ENCODE assay signal across 11 cellular contexts in genomic region chr2:69947078-69947801, GRCh38. TPM values are rescaled to one million over a fixed set of nuclear protein-coding genes. Genes with fewer than 3 reads are reported as not detected.
DNase-seq lines count a peak whose midpoint lies in the region; ATAC-seq, FAIRE-seq and TF ChIP-seq lines count a peak whose summit lies in the region.
"Had no signal": no experiment of that assay in that cellular context is flagged by ENCODE, and none has a peak within 500 bp of the region (broad histone marks: within the 10 kb centered on the region; RNA-seq: fewer than 3 reads in every experiment).

No MANE protein-coding gene starts in this region.

- H3K4me2 ChIP-seq in GM12878 (ENCODE audit: control insufficient read depth, insufficient read depth): peak overlapping the region; percentile 1; the same call in 1 of the 2 replicates

- peaks cover 4% of the 10 kb centered on the region in 2 donors for H3K36me3 Mint-ChIP-seq in activated T-cell treated with anti-CD3 and anti-CD28 coated beads, Interleukin-2, amount 50 U/mL, for 72 hours (ENCODE audit: insufficient read depth in 2 of 2)

- TF ChIP-seq RAD21 in GM12878 (IDR thresholded peaks at IDR 0.05; ENCODE audit: insufficient read depth, low read depth, low read length): no peak

- TF ChIP-seq POLR2A in GM12878 (IDR thresholded peaks at IDR 0.05; ENCODE audit: low read depth, low read length) (no peak), spleen (IDR thresholded peaks at IDR 0.05) (no peak)

- H3K4me1 ChIP-seq in GM12878 (ENCODE audit: control insufficient read depth, insufficient read depth, low read length) (peaks cover 13% of the 10 kb centered on the region), spleen (peaks cover 4 to 69% (median 19%) of the 10 kb centered on the region in 6 donors)

- no peak overlapping the region for H3K4me3 ChIP-seq in GM12878
- H3K4me3 ChIP-seq in spleen: peak overlapping the region in 1 of 8 donors; percentile 56

- H3K9ac ChIP-seq in GM12878 (ENCODE audit: control insufficient read depth, insufficient read depth, low read length): no peak overlapping the region

- POLR2A ChIA-PET in GM12878 (lab: Charles Lee): no interaction called here

- H3K27me3 ChIP-seq in GM12878 (replicated peaks in 1 of 2; ENCODE audit: control insufficient read depth in 2 of 2, insufficient read depth in 2 of 2, low read length in 1 of 2) (no peaks in the 10 kb centered on the region), spleen (replicated peaks in 1 of 7) (peaks cover 0 to 6% (median 0%) of the 10 kb centered on the region in 7 donors)

- CTCF ChIA-PET in GM12878 (lab: Yijun Ruan, JAX): interaction anchor here (0.8 kb wide), 1 partner anchor 91 kb away, joined by 3 read pairs; no protein-coding TSS in a partner anchor

- peak overlapping the region; percentile 88 for H3K27ac ChIP-seq in KOPT-K1 (ENCODE audit: low read depth, low read length, poor library complexity, severe bottlenecking)
- no peak overlapping the region; the same call in 1 of the 2 replicates for H3K27ac ChIP-seq in GM12878 (ENCODE audit: control insufficient read depth, insufficient read depth)
- peak overlapping the region in 7 of 8 donors; percentile 76 to 93 (median 81) for H3K27ac ChIP-seq in spleen

- SMC1A ChIA-PET in GM12878 (lab: Charles Lee; ENCODE audit: uncharacterized antibody, unreplicated experiment): interaction anchor here (1.2 to 1.7 kb wide), 3 partner anchors 9 to 124 kb away, joined by 3 to 8 read pairs (median 3); no protein-coding TSS in a partner anchor

- peaks cover 44% of the 10 kb centered on the region for H3K4me1 Mint-ChIP-seq in activated T-cell treated with anti-CD3 and anti-CD28 coated beads, Interleukin-2, amount 50 U/mL, for 72 hours (ENCODE audit: low read depth)

- H3K4me3 Mint-ChIP-seq in activated T-cell treated with anti-CD3 and anti-CD28 coated beads, Interleukin-2, amount 50 U/mL, for 72 hours: peak overlapping the region; percentile 62 to 69

- BruUV-seq in GM12878 (replicated peaks; lab: Mats Ljungman, UMichigan): no TSS peak

- no peaks in the 10 kb centered on the region for H4K20me1 ChIP-seq in GM12878 (ENCODE audit: control insufficient read depth, insufficient read depth)

- peak overlapping the region; percentile 84 for H3K27ac Mint-ChIP-seq in activated T-cell treated with anti-CD3 and anti-CD28 coated beads, Interleukin-2, amount 50 U/mL, for 72 hours

- H3K27me3 Mint-ChIP-seq in activated T-cell treated with anti-CD3 and anti-CD28 coated beads, Interleukin-2, amount 50 U/mL, for 72 hours (ENCODE audit: low read depth): no peaks in the 10 kb centered on the region

- intact Hi-C loops in GM12878 (cut with micrococcal nuclease; ENCODE audit: unreplicated experiment) (no loop called here), spleen (cut with DNase I; ENCODE audit: low total_unique reads) (no loop called here)

- no peak for TF ChIP-seq EP300 in GM12878 (IDR thresholded peaks at IDR 0.05; ENCODE audit: borderline replicate concordance in 1 of 2, control insufficient read depth in 1 of 2, low read depth in 2 of 2, low read length in 2 of 2)

- no peak for FAIRE-seq in GM12878 (lab: Jason Lieb, UNC)
- FAIRE-seq: frontal cortex had no signal

- RAD21 ChIA-PET in GM12878 (lab: Charles Lee; ENCODE audit: unreplicated experiment): interaction anchor here (0.7 to 1.2 kb wide), 3 partner anchors 33 to 121 kb away, joined by 3 to 4 read pairs (median 3); no protein-coding TSS in a partner anchor

- H3K9me3 Mint-ChIP-seq in activated T-cell treated with anti-CD3 and anti-CD28 coated beads, Interleukin-2, amount 50 U/mL, for 72 hours: no peaks in the 10 kb centered on the region

- WGBS in GM12878 (ENCODE audit: insufficient coverage, insufficient replicate concordance, low lambda C conversion rate, missing lambda C conversion rate): 73% methylated on average over 4 of the region's 4 CpGs
- WGBS in spleen, 5 donors: 47 to 78% (median 60%) methylated on average over 4 of the region's 4 CpGs

- in situ Hi-C loops in GM12878 (cut with MboI): no loop called here

- H3K79me2 ChIP-seq in GM12878 (ENCODE audit: control insufficient read depth, insufficient read depth, low read length): no peaks in the 10 kb centered on the region

- H3K9me3 ChIP-seq in KOPT-K1 (ENCODE audit: insufficient read depth, low read length, poor library complexity, severe bottlenecking): no peaks in the 10 kb centered on the region
- H3K9me3 ChIP-seq in GM12878 (replicated peaks; ENCODE audit: control insufficient read depth, insufficient read depth, low read length): no peaks in the 10 kb centered on the region
- H3K9me3 ChIP-seq in spleen: no peaks in the 10 kb centered on the region

- TF ChIP-seq CTCF in GM12878 (IDR thresholded peaks at IDR 0.05 in 2 of 3, conservative IDR thresholded peaks at IDR 0.05 in 1 of 3; ENCODE audit: control insufficient read depth in 2 of 3, extremely low read depth in 1 of 3, insufficient read depth in 1 of 3, low read depth in 3 of 3, low read length in 3 of 3) (no peak), spleen (IDR thresholded peaks at IDR 0.05 in 8 of 11, conservative IDR thresholded peaks at IDR 0.05 in 3 of 11) (no peak)

- H3K36me3 ChIP-seq in KOPT-K1 (ENCODE audit: insufficient read depth, low read length): no peaks in the 10 kb centered on the region
- H3K36me3 ChIP-seq in GM12878 (ENCODE audit: control insufficient read depth in 2 of 2, insufficient read depth in 2 of 2, low read length in 1 of 2): 0 out of 4 replicates have a peak, but pooled peaks cover 0 to 4% of the 10 kb centered on the region in 2 experiments
- peaks cover 0 to 19% (median 13%) of the 10 kb centered on the region in 6 donors for H3K36me3 ChIP-seq in spleen

- no peak for ATAC-seq in activated T-cell treated with anti-CD3 and anti-CD28 coated beads, Interleukin-2, amount 50 U/mL, for 72 hours (replicated peaks in 1 of 2)
- ATAC-seq in GM12878 (peak; percentile 54), GM18861 (IDR thresholded peaks at IDR 0.05; ENCODE audit: unreplicated experiment) (no peak)
- ATAC-seq: left lobe of liver had no signal

- no peak for DNase-seq in activated T-cell treated with anti-CD3 and anti-CD28 coated beads, Interleukin-2, amount 50 U/mL, for 72 hours
- no peak for DNase-seq in activated T-cell treated with anti-CD3 and anti-CD28 coated beads, Interleukin-2, amount 50 U/mL, for 1 hour
- no peak for DNase-seq in GM12878 (ENCODE audit: low read depth, low spot score)
- DNase-seq in spleen: no peak
- DNase-seq in NCI-H774 (lab: John Stamatoyannopoulos, UW): no peak
- DNase-seq in mucosa of gallbladder (ENCODE audit: low spot score): no peak
- DNase-seq: NCI-H1105 treated with DMSO at 0.1 percent for 48 hours had no signal

- peak overlapping the region; percentile 49 for H2AFZ ChIP-seq in GM12878 (ENCODE audit: control insufficient read depth, low read depth, low read length)

RNA-seq across cellular contexts. Expression of gene ASPRV1, which starts 14.2 kb away (rescaled TPM):
- 1 to 10 TPM; 1.0 to 2.0 TPM for total RNA-seq in activated T-cell treated with anti-CD3 and anti-CD28 coated beads, Interleukin-2, amount 50 U/mL, for 72 hours
- 14.4 and 17.1 TPM in 2 replicates for total RNA-seq in GM12878 (2013; cell fraction: nucleolus; rRNA removed)
- total RNA-seq in GM12878 (2014; rRNA removed): 0.11 and 0.38 TPM in 2 replicates
- total RNA-seq in GM12878 (2014; rRNA removed; fragmentation: Illumina TruSeq; extraction: Trizol): 0.23 and 0.27 TPM in 2 replicates
- total RNA-seq in GM12878 (2021): 0.53 and 0.59 TPM in 2 replicates
- polyA plus RNA-seq in GM12878 (2011; ENCODE audit: low read depth): 0.29 TPM
- polyA plus RNA-seq in GM12878 (2011; rRNA removed): 0.97 and 1.1 TPM in 2 replicates
- polyA plus RNA-seq in GM12878 (2011; cell fraction: cytosol; rRNA removed): 1.1 and 1.6 TPM in 2 replicates
- polyA plus RNA-seq in GM12878 (2011; cell fraction: nucleus; rRNA removed): 2.4 and 3.2 TPM in 2 replicates
- polyA plus RNA-seq in GM12878 (2012): 0.65 and 0.77 TPM in 2 replicates
- polyA plus RNA-seq in GM12878 (2014; fragmentation: Illumina TruSeq; extraction: Trizol): 0.29 and 0.33 TPM in 2 replicates
- under 1 TPM; 0.11 to 0.16 TPM for polyA plus RNA-seq in GM12878 (2014; fragmentation: Nextera tagmentation; extraction: Ambion mirVana)
- 0.37 and 0.44 TPM in 2 replicates for polyA plus RNA-seq in GM12878 (2014; rRNA removed)
- under 1 TPM; 0.60 to 0.64 TPM for polyA plus RNA-seq in GM12878 (2016; fragmentation: Nextera tagmentation; extraction: Ambion mirVana)
- polyA minus RNA-seq in GM12878 (2011; rRNA and poly(A)+ RNA removed): 0.88 and 2.8 TPM in 2 replicates
- 0.42 and 0.67 TPM in 2 replicates for polyA minus RNA-seq in GM12878 (2011; cell fraction: cytosol; rRNA and poly(A)+ RNA removed)
- polyA minus RNA-seq in GM12878 (2011; cell fraction: nucleus; rRNA and poly(A)+ RNA removed): 0.85 and 1.1 TPM in 2 replicates
- 1 to 10 TPM; 2.7 to 5.3 (median 4.1) TPM for total RNA-seq in spleen
- 1 to 10 TPM; 1.2 to 2.0 (median 1.9) TPM for polyA plus RNA-seq in spleen
- total RNA-seq in mucosa of gallbladder: 1.1 TPM

RNA-seq across cellular contexts. Expression of gene MXD1, which starts 32.3 kb away (rescaled TPM):
- total RNA-seq in activated T-cell treated with anti-CD3 and anti-CD28 coated beads, Interleukin-2, amount 50 U/mL, for 72 hours: 10 to 100 TPM; 14.3 to 40.0 TPM
- 11.5 and 13.8 TPM in 2 replicates for total RNA-seq in GM12878 (2013; cell fraction: nucleolus; rRNA removed)
- total RNA-seq in GM12878 (2014; rRNA removed) (2.7 and 3.4 TPM in 2 replicates), GM12878 (2014; rRNA removed; fragmentation: Illumina TruSeq; extraction: Trizol) (1.8 and 2.2 TPM in 2 replicates), GM12878 (2021) (5.3 and 5.5 TPM in 2 replicates), spleen (100 to 1,000 TPM in 2 of 7 donors, 10 to 100 TPM in 5; 41.6 to 241 (median 90.3) TPM), mucosa of gallbladder (13.7 TPM)
- polyA plus RNA-seq in GM12878 (2011; ENCODE audit: low read depth): 3.0 TPM
- polyA plus RNA-seq in GM12878 (2011; rRNA removed) (9.9 and 10.2 TPM in 2 replicates), GM12878 (2014; fragmentation: Illumina TruSeq; extraction: Trizol) (3.2 and 3.4 TPM in 2 replicates), GM12878 (2014; fragmentation: Nextera tagmentation; extraction: Ambion mirVana) (1 to 10 TPM; 2.5 to 2.7 TPM), GM12878 (2014; rRNA removed) (2.6 and 3.0 TPM in 2 replicates), GM12878 (2016; fragmentation: Nextera tagmentation; extraction: Ambion mirVana) (1 to 10 TPM; 4.5 to 5.5 TPM), spleen (1 to 10 TPM; 2.7 to 7.2 (median 4.2) TPM)
- 3.3 and 4.7 TPM in 2 replicates for polyA plus RNA-seq in GM12878 (2011; cell fraction: cytosol; rRNA removed)
- 5.6 and 11.5 TPM in 2 replicates for polyA plus RNA-seq in GM12878 (2011; cell fraction: nucleus; rRNA removed)
- polyA plus RNA-seq in GM12878 (2012): 5.3 and 5.5 TPM in 2 replicates
- polyA minus RNA-seq in GM12878 (2011; rRNA and poly(A)+ RNA removed): 4.0 and 4.3 TPM in 2 replicates
- polyA minus RNA-seq in GM12878 (2011; cell fraction: cytosol; rRNA and poly(A)+ RNA removed): 4.0 and 4.8 TPM in 2 replicates
- 3.4 and 4.5 TPM in 2 replicates for polyA minus RNA-seq in GM12878 (2011; cell fraction: nucleus; rRNA and poly(A)+ RNA removed)

RNA-seq across cellular contexts. Expression of gene SNRNP27, which starts 53.5 kb away (rescaled TPM):
- total RNA-seq in activated T-cell treated with anti-CD3 and anti-CD28 coated beads, Interleukin-2, amount 50 U/mL, for 72 hours: 10 to 100 TPM; 67.4 to 77.4 TPM
- total RNA-seq in GM12878 (2013; cell fraction: nucleolus; rRNA removed): 34.6 and 37.5 TPM in 2 replicates
- total RNA-seq in GM12878 (2014; rRNA removed) (33.2 and 41.0 TPM in 2 replicates), GM12878 (2014; rRNA removed; fragmentation: Illumina TruSeq; extraction: Trizol) (49.8 and 52.7 TPM in 2 replicates), GM12878 (2021) (35.6 and 37.4 TPM in 2 replicates), spleen (10 to 100 TPM; 34.9 to 62.9 (median 43.3) TPM), mucosa of gallbladder (43.4 TPM)
- 6.9 TPM for polyA plus RNA-seq in GM12878 (2011; ENCODE audit: low read depth)
- polyA plus RNA-seq in GM12878 (2011; rRNA removed) (52.1 and 88.6 TPM in 2 replicates), GM12878 (2014; fragmentation: Illumina TruSeq; extraction: Trizol) (49.2 and 66.8 TPM in 2 replicates), GM12878 (2014; fragmentation: Nextera tagmentation; extraction: Ambion mirVana) (10 to 100 TPM; 30.6 to 30.9 TPM), GM12878 (2014; rRNA removed) (34.5 and 46.3 TPM in 2 replicates), GM12878 (2016; fragmentation: Nextera tagmentation; extraction: Ambion mirVana) (10 to 100 TPM; 77.6 to 89.5 TPM), spleen (10 to 100 TPM; 28.0 to 41.5 (median 39.8) TPM)
- 22.6 and 23.0 TPM in 2 replicates for polyA plus RNA-seq in GM12878 (2011; cell fraction: cytosol; rRNA removed)
- polyA plus RNA-seq in GM12878 (2011; cell fraction: nucleus; rRNA removed): 27.8 and 30.8 TPM in 2 replicates
- 29.5 and 36.5 TPM in 2 replicates for polyA plus RNA-seq in GM12878 (2012)
- polyA minus RNA-seq in GM12878 (2011; rRNA and poly(A)+ RNA removed): 4.3 and 6.6 TPM in 2 replicates
- polyA minus RNA-seq in GM12878 (2011; cell fraction: cytosol; rRNA and poly(A)+ RNA removed): 5.9 and 7.2 TPM in 2 replicates
- polyA minus RNA-seq in GM12878 (2011; cell fraction: nucleus; rRNA and poly(A)+ RNA removed): 4.8 and 6.1 TPM in 2 replicates
